ENCODE assay signal across 8 cellular contexts in genomic region chr5:112975721-112976431, GRCh38. TPM values are rescaled to one million over a fixed set of nuclear protein-coding genes. Genes with fewer than 3 reads are reported as not detected.
DNase-seq lines count a peak whose midpoint lies in the region; ATAC-seq and TF ChIP-seq lines count a peak whose summit lies in the region.

No MANE protein-coding gene starts in this region.

- no peaks in the 10 kb centered on the region for H3K27me3 ChIP-seq in DND-41 (ENCODE audit: insufficient read depth, low read length, poor library complexity)
- no peaks in the 10 kb centered on the region for H3K27me3 ChIP-seq in dorsolateral prefrontal cortex
- H3K27me3 ChIP-seq in neuron (ENCODE audit: insufficient read depth, low read length): no peaks in the 10 kb centered on the region

- DNase-seq in DND-41 (no peak), NCI-H774 (lab: John Stamatoyannopoulos, UW) (peak; percentile 56), dorsolateral prefrontal cortex (no peak), GF-D8 (lab: John Stamatoyannopoulos, UW) (no peak), SHP77 treated with DMSO at 0.1 percent for 48 hours (lab: John Stamatoyannopoulos, UW) (no peak), GM20000 (ENCODE audit: low spot score) (no peak)

- H3K9ac ChIP-seq in DND-41 (ENCODE audit: low read depth, low read length): peak overlapping the region; percentile 80

- no peaks in the 10 kb centered on the region for H3K9me3 ChIP-seq in DND-41 (ENCODE audit: insufficient read depth, low read length, severe bottlenecking)
- no peaks in the 10 kb centered on the region for H3K9me3 ChIP-seq in neuron (ENCODE audit: low read length)

- H3K4me2 ChIP-seq in DND-41 (ENCODE audit: insufficient read depth, low read length): peak overlapping the region; percentile 61

- peaks cover 43% of the 10 kb centered on the region for H3K79me2 ChIP-seq in DND-41 (ENCODE audit: insufficient read depth, low read length)

- no peak for TF ChIP-seq CTCF in DND-41 (IDR thresholded peaks at IDR 0.05; ENCODE audit: borderline replicate concordance, extremely low read depth, low read length, poor library complexity, severe bottlenecking)
- TF ChIP-seq CTCF in dorsolateral prefrontal cortex (IDR thresholded peaks at IDR 0.05 in 54 of 56, conservative IDR thresholded peaks at IDR 0.05 in 2 of 56; ENCODE audit: low read depth in 1 of 56, partially characterized antibody in 56 of 56): no peak
- TF ChIP-seq CTCF in GM20000 (IDR thresholded peaks at IDR 0.05; ENCODE audit: extremely low read depth, missing control alignments): no peak

- ATAC-seq in DND-41 (ENCODE audit: insufficient read depth, low read depth) (peak; percentile 42), GM21717 (IDR thresholded peaks at IDR 0.05; ENCODE audit: unreplicated experiment) (peak; percentile 20)

- peaks cover 39% of the 10 kb centered on the region for H3K4me1 ChIP-seq in DND-41 (ENCODE audit: insufficient read depth, low read length)
- H3K4me1 ChIP-seq in neuron (ENCODE audit: insufficient read depth, low read length): peaks cover 27% of the 10 kb centered on the region

- H3K4me3 ChIP-seq in DND-41 (ENCODE audit: low read depth in 1 of 2, low read length in 2 of 2): peak overlapping the region; percentile 6 to 71; a peak in 3 of 4 replicates
- peak overlapping the region; percentile 67 to 98 (median 88) for H3K4me3 ChIP-seq in dorsolateral prefrontal cortex
- peak overlapping the region; percentile 69 for H3K4me3 ChIP-seq in neuron (ENCODE audit: low read length)

- H3K36me3 ChIP-seq in DND-41 (ENCODE audit: insufficient read depth, low read length) (peaks cover 5% of the 10 kb centered on the region), neuron (ENCODE audit: insufficient read depth, low read length) (no peaks in the 10 kb centered on the region)

- H4K20me1 ChIP-seq in DND-41 (ENCODE audit: insufficient read depth, low read length): peaks cover 16% of the 10 kb centered on the region; the same call in 1 of the 2 replicates

- intact Hi-C loops in dorsolateral prefrontal cortex (cut with DNase I): loop anchor here (1.0 to 5.0 kb wide), 4 partner anchors 54 to 537 kb away; partner anchors contain the start of genes YTHDC2 (in 2 of the 2) and REEP5 (in 1 of the 2)

- H2AFZ ChIP-seq in DND-41 (ENCODE audit: low read depth, low read length) (peak overlapping the region; percentile 68), neuron (ENCODE audit: low read depth, low read length) (peak overlapping the region; percentile 27)

- H3K27ac ChIP-seq in DND-41 (ENCODE audit: low read length) (peak overlapping the region; percentile 88), dorsolateral prefrontal cortex (peak overlapping the region; percentile 54 to 96 (median 87))

RNA-seq across cellular contexts. Expression of gene DCP2, which starts 0.7 kb away (rescaled TPM):
- total RNA-seq in dorsolateral prefrontal cortex: 10 to 100 TPM; 38.5 to 94.6 (median 64.7) TPM

RNA-seq across cellular contexts. Expression of gene REEP5, which starts 53.8 kb away (rescaled TPM):
- 100 to 1,000 TPM in 119 of 120 experiments, 10 to 100 TPM in 1; 87.5 to 287 (median 217) TPM for total RNA-seq in dorsolateral prefrontal cortex
